Comparison of ENCODE assay signal across 25 cellular contexts in genomic region chr5:159218595-159219023, GRCh38. TPM values are rescaled to one million over a fixed set of nuclear protein-coding genes. Genes with fewer than 3 reads are reported as not detected.
DNase-seq lines count a peak whose midpoint lies in the region; ATAC-seq, FAIRE-seq and TF ChIP-seq lines count a peak whose summit lies in the region.
"Had no signal": no experiment of that assay in that cellular context is flagged by ENCODE, and none has a peak within 500 bp of the region (broad histone marks: within the 10 kb centered on the region; RNA-seq: fewer than 3 reads in every experiment).

No MANE protein-coding gene starts in this region.

- H3K27me3 ChIP-seq in keratinocyte (ENCODE audit: control insufficient read depth, extremely low read depth, insufficient read depth, low read length) (no peaks in the 10 kb centered on the region), GM23338 (ENCODE audit: insufficient read depth) (peaks cover 9% of the 10 kb centered on the region)
- H3K27me3 ChIP-seq: adrenal gland, foreskin keratinocyte, sigmoid colon, transverse colon had no signal

- H3K4me3 Mint-ChIP-seq in brain (peak overlapping the region in 2 of 5 experiments; percentile 19 to 41), GM23338 (no peak overlapping the region)
- H3K4me3 Mint-ChIP-seq: effector memory CD8-positive, alpha-beta T cell; natural killer cell; stimulated activated naive CD8-positive, alpha-beta T cell treated with anti-CD3 and anti-CD28 coated beads, Interleukin-15, Interleukin-2, amounts not matched to agents 100 ng/mL and 50 ng/mL, for 24 hours had no signal

- H3K4me1 Mint-ChIP-seq in brain (peaks cover 10% of the 10 kb centered on the region), GM23338 (no peaks in the 10 kb centered on the region)

- H3K27ac ChIP-seq in keratinocyte (ENCODE audit: control insufficient read depth, insufficient read depth, low read length) (peak overlapping the region; percentile 27), GM23338 (ENCODE audit: low read depth) (no peak overlapping the region)
- H3K27ac ChIP-seq: adrenal gland, foreskin keratinocyte, sigmoid colon, transverse colon had no signal

- H3K36me3 Mint-ChIP-seq in brain, result no peaks in the 10 kb centered on the region
- no peaks in the 10 kb centered on the region for H3K36me3 Mint-ChIP-seq in GM23338 (ENCODE audit: low read depth)
- H3K36me3 Mint-ChIP-seq: natural killer cell had no signal

- H2AFZ ChIP-seq in keratinocyte (ENCODE audit: control insufficient read depth, low read length) (no peak overlapping the region), GM23338 (no peak overlapping the region)

- H3F3A ChIP-seq in GM23338 (replicated peaks; ENCODE audit: low read depth), result no peaks in the 10 kb centered on the region

- H3K4me3 ChIP-seq in keratinocyte (ENCODE audit: control insufficient read depth in 2 of 3, extremely low read depth in 1 of 3, insufficient read depth in 2 of 3, low read depth in 1 of 3, low read length in 3 of 3) (no peak overlapping the region), GM23338 (no peak overlapping the region)
- H3K4me3 ChIP-seq: adrenal gland, GM12878, sigmoid colon, transverse colon had no signal

- H3K27ac Mint-ChIP-seq in brain (peak overlapping the region in 4 of 5 experiments; percentile 7 to 86 (median 41)), GM23338 (no peak overlapping the region)
- H3K27ac Mint-ChIP-seq: effector memory CD8-positive, alpha-beta T cell; natural killer cell; stimulated activated naive CD8-positive, alpha-beta T cell treated with anti-CD3 and anti-CD28 coated beads, Interleukin-15, Interleukin-2, amounts not matched to agents 100 ng/mL and 50 ng/mL, for 24 hours had no signal

- H3K9me3 Mint-ChIP-seq in brain (no peaks in the 10 kb centered on the region), GM23338 (no peaks in the 10 kb centered on the region)
- H3K9me3 Mint-ChIP-seq: effector memory CD8-positive, alpha-beta T cell; natural killer cell; stimulated activated naive CD8-positive, alpha-beta T cell treated with anti-CD3 and anti-CD28 coated beads, Interleukin-15, Interleukin-2, amounts not matched to agents 100 ng/mL and 50 ng/mL, for 24 hours had no signal

- no peaks in the 10 kb centered on the region for H3K79me2 ChIP-seq in keratinocyte (ENCODE audit: control insufficient read depth, insufficient read depth, low read length)
- no peaks in the 10 kb centered on the region for H3K79me2 ChIP-seq in GM23338 (replicated peaks; ENCODE audit: insufficient read depth)

- peak overlapping the region; percentile 22 for H3K4me2 ChIP-seq in keratinocyte (ENCODE audit: control insufficient read depth, extremely low read depth, insufficient read depth, low read depth, low read length)
- H3K4me2 ChIP-seq in GM23338, result no peak overlapping the region

- ATAC-seq in GM23338, result no peak
- ATAC-seq: effector memory CD8-positive, alpha-beta T cell; foreskin keratinocyte; GM12878; natural killer cell had no signal

- H3K9me2 ChIP-seq in GM23338 (ENCODE audit: insufficient read depth), result no peaks in the 10 kb centered on the region

- no peak for FAIRE-seq in keratinocyte (lab: Jason Lieb, UNC)
- FAIRE-seq: GM12878 had no signal

- H3K27me3 Mint-ChIP-seq in brain (peaks cover 18% of the 10 kb centered on the region), GM23338 (ENCODE audit: insufficient read depth, low read depth, poor library complexity) (peaks cover 3% of the 10 kb centered on the region)
- H3K27me3 Mint-ChIP-seq: effector memory CD8-positive, alpha-beta T cell; stimulated activated naive CD8-positive, alpha-beta T cell treated with anti-CD3 and anti-CD28 coated beads, Interleukin-15, Interleukin-2, amounts not matched to agents 100 ng/mL and 50 ng/mL, for 24 hours had no signal

- H3K9ac ChIP-seq in keratinocyte (ENCODE audit: control insufficient read depth, extremely low read depth, insufficient read depth, low read length), result peak overlapping the region; percentile 30

- no peaks in the 10 kb centered on the region for H4K20me1 ChIP-seq in keratinocyte (ENCODE audit: control insufficient read depth, extremely low read depth, insufficient read depth, low read length)
- H4K20me1 ChIP-seq in GM23338 (replicated peaks; ENCODE audit: insufficient read depth), result no peaks in the 10 kb centered on the region

- peaks cover 28% of the 10 kb centered on the region for H3K4me1 ChIP-seq in keratinocyte (ENCODE audit: control insufficient read depth, extremely low read depth, insufficient read depth, low read length)
- no peaks in the 10 kb centered on the region for H3K4me1 ChIP-seq in GM23338 (ENCODE audit: insufficient read depth)
- H3K4me1 ChIP-seq: adrenal gland, sigmoid colon had no signal

- dilution Hi-C loops in keratinocyte (cut with MboI; ENCODE audit: extremely low pct_ligation_motif_present, low sequenced_read_pairs), result no loop called here

- TF ChIP-seq CTCF in brain (conservative IDR thresholded peaks at IDR 0.05), result no peak
- no peak for TF ChIP-seq CTCF in keratinocyte (optimal IDR thresholded peaks at IDR 0.05 in 1 of 3, IDR thresholded peaks at IDR 0.05 in 1 of 3, conservative IDR thresholded peaks at IDR 0.05 in 1 of 3; ENCODE audit: extremely low read depth in 1 of 3, insufficient read depth in 2 of 3, low read length in 3 of 3)
- TF ChIP-seq CTCF in GM23338 (conservative IDR thresholded peaks at IDR 0.05; ENCODE audit: low read depth in 2 of 2), result no peak

- H3K36me3 ChIP-seq in keratinocyte (ENCODE audit: control insufficient read depth in 2 of 2, extremely low read depth in 1 of 2, insufficient read depth in 2 of 2, low read length in 2 of 2) (no peaks in the 10 kb centered on the region), GM23338 (ENCODE audit: insufficient read depth) (no peaks in the 10 kb centered on the region)
- H3K36me3 ChIP-seq: adrenal gland, sigmoid colon, transverse colon had no signal

- no peaks in the 10 kb centered on the region for H3K9me3 ChIP-seq in keratinocyte (ENCODE audit: control insufficient read depth, low read depth, low read length)
- H3K9me3 ChIP-seq: adrenal gland, sigmoid colon, transverse colon had no signal

- DNase-seq in EH (ENCODE audit: low read depth), result peak; percentile 67
- peak; percentile 8 for DNase-seq in M059J (ENCODE audit: low read depth)
- DNase-seq in keratinocyte (ENCODE audit: low read depth, low spot score), result no peak
- DNase-seq in iPS-NIHi7 (ENCODE audit: extremely low spot score), result no peak
- DNase-seq in GM23338 (ENCODE audit: low spot score), result no peak
- DNase-seq in stimulated activated CD4-positive, alpha-beta T cell treated with anti-CD3 and anti-CD28 coated beads, Interleukin-4, amount 100 ng/mL, for 24 hours, result no peak
- no peak for DNase-seq in stimulated activated CD4-positive, alpha-beta T cell treated with anti-CD3 and anti-CD28 coated beads, Interleukin-4, amount 100 ng/mL, for 4 hours
- DNase-seq: activated CD8-positive, alpha-beta memory T cell treated with anti-CD3 and anti-CD28 coated beads, Interleukin-2, amount 50 U/mL, for 48 hours; activated effector memory CD4-positive, alpha-beta T cell treated with anti-CD3 and anti-CD28 coated beads, Interleukin-2, amount 50 U/mL, for 16 hours; adrenal gland; effector memory CD8-positive, alpha-beta T cell; foreskin keratinocyte; GF-D8; hippocampal formation; kidney glomerular epithelial cell; natural killer cell; NCI-H187; Right ventricle myocardium superior; sigmoid colon; stimulated activated CD4-positive, alpha-beta T cell treated with anti-CD3 and anti-CD28 coated beads, Interleukin-1b, Interleukin-23, amount 100 ng/mL, for 48 hours; T-helper 1 cell; transverse colon had no signal

- no peaks in the 10 kb centered on the region for H3K9me1 ChIP-seq in keratinocyte (ENCODE audit: control insufficient read depth, extremely low read depth, insufficient read depth, low read length)

TF ChIP-seq in GM23338, 12 proteins besides CTCF, POLR2A, EP300 and RAD21 (continues in another document):
- no peak for TF ChIP-seq EZH2 (IDR thresholded peaks at IDR 0.05; ENCODE audit: low read depth, unreplicated experiment)

RNA-seq across cellular contexts. Expression of gene RNF145, which starts 9.3 kb away (rescaled TPM):
- total RNA-seq in M059J (2014; rRNA removed; shearing (Covaris generic)), result 33.7 and 54.0 TPM in 2 replicates
- polyA plus RNA-seq in brain (ENCODE audit: insufficient read depth, low read depth, low replicate concordance), result 33.5 TPM
- 52.7 to 79.8 TPM (median 78.6 TPM) in 3 replicates for polyA plus RNA-seq in keratinocyte
- 23.9 TPM for polyA plus RNA-seq in keratinocyte (2011; ENCODE audit: low read depth)
- polyA plus RNA-seq in keratinocyte (2011; cell fraction: cytosol; rRNA removed), result 38.6 and 70.8 TPM in 2 replicates
- polyA plus RNA-seq in keratinocyte (2011; cell fraction: nucleus; rRNA removed), result 87.7 and 102 TPM in 2 replicates
- polyA plus RNA-seq in keratinocyte (2012; ENCODE audit: low replicate concordance), result 46.0 and 61.8 TPM in 2 replicates
- 45.7 to 78.2 TPM (median 50.8 TPM) in 3 replicates for polyA minus RNA-seq in keratinocyte
- polyA minus RNA-seq in keratinocyte (2011; cell fraction: cytosol; rRNA and poly(A)+ RNA removed), result 31.1 TPM
- polyA minus RNA-seq in keratinocyte (2011; cell fraction: nucleus; rRNA and poly(A)+ RNA removed), result 75.4 and 114 TPM in 2 replicates
- total RNA-seq in GM23338 (2014; rRNA removed; shearing (Covaris generic)), result 37.1 and 43.5 TPM in 2 replicates
- 15.6 and 16.4 TPM in 2 replicates for polyA plus RNA-seq in GM23338 (2016; fragmentation: Nextera tagmentation; extraction: Ambion mirVana)

RNA-seq across cellular contexts. Expression of gene UBLCP1, which starts 44.5 kb away (rescaled TPM):
- total RNA-seq in M059J (2014; rRNA removed; shearing (Covaris generic)), result 29.9 and 36.4 TPM in 2 replicates
- polyA plus RNA-seq in brain (ENCODE audit: insufficient read depth, low read depth, low replicate concordance) (7.2 TPM), keratinocyte (21.6 to 42.5 TPM (median 26.7 TPM) in 3 replicates), GM23338 (2016; fragmentation: Nextera tagmentation; extraction: Ambion mirVana) (42.6 and 56.1 TPM in 2 replicates)
- 43.7 TPM for polyA plus RNA-seq in keratinocyte (2011; ENCODE audit: low read depth)
- 23.8 and 44.7 TPM in 2 replicates for polyA plus RNA-seq in keratinocyte (2011; cell fraction: cytosol; rRNA removed)
- 18.1 and 29.8 TPM in 2 replicates for polyA plus RNA-seq in keratinocyte (2011; cell fraction: nucleus; rRNA removed)
- polyA plus RNA-seq in keratinocyte (2012; ENCODE audit: low replicate concordance), result 23.1 and 29.9 TPM in 2 replicates
- polyA minus RNA-seq in keratinocyte, result 1.9 to 13.1 TPM (median 4.1 TPM) in 3 replicates
- 7.1 TPM for polyA minus RNA-seq in keratinocyte (2011; cell fraction: cytosol; rRNA and poly(A)+ RNA removed)
- 5.9 and 10.6 TPM in 2 replicates for polyA minus RNA-seq in keratinocyte (2011; cell fraction: nucleus; rRNA and poly(A)+ RNA removed)
- 45.0 and 47.6 TPM in 2 replicates for total RNA-seq in GM23338 (2014; rRNA removed; shearing (Covaris generic))

Comparison
In these comparisons a context has a peak if more than half of its experiments do, and no peak if none do; other contexts are left out.
1. DNase-seq: peak in EH (single experiment) and M059J (single experiment); none in keratinocyte (single experiment), iPS-NIHi7 (single experiment), GM23338 (single experiment), stimulated activated CD4-positive, alpha-beta T cell treated with anti-CD3 and anti-CD28 coated beads, Interleukin-4, amount 100 ng/mL, for 24 hours (single experiment) and stimulated activated CD4-positive, alpha-beta T cell treated with anti-CD3 and anti-CD28 coated beads, Interleukin-4, amount 100 ng/mL, for 4 hours (0 of 2).